Comparison of ENCODE assay signal across 18 cellular contexts in the genomic region with DNA sequence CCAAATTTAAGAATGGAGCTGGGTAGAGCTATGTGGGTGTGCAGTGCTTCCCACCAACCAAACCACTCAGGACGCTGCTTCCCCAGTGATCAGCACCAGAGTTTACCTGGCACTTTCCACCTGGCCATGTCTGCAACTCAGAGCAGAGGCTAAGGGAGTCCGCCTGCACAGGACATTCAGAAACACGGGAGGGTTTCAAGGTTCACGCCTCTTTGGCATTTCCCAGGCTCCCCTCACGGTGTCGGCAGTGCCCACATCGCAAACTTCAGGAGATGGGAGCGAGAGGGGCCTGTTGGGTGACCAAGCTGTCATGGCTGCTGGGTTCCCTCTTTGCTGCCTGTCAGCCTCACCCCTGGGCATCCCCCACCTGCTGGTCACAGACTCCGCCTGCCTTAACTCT.
DNase-seq lines count a peak whose midpoint lies in the region; ATAC-seq and TF ChIP-seq lines count a peak whose summit lies in the region.
"Had no signal": no experiment of that assay in that cellular context is flagged by ENCODE, and none has a peak within 500 bp of the region (broad histone marks: within the 10 kb centered on the region; RNA-seq: fewer than 3 reads in every experiment).

No MANE protein-coding gene starts in this region.

- no peak overlapping the region for H3K4me3 ChIP-seq in mesenchymal stem cell (ENCODE audit: insufficient read depth in 1 of 2, low read depth in 1 of 2, low read length in 2 of 2)
- H3K4me3 ChIP-seq: A549; BLaER1 treated with 17β-estradiol and CSF1 and Interleukin-3, amounts not matched to agents 10 nM and 100 nM; GM12878 had no signal

- H3K79me1 ChIP-seq in H9 (ENCODE audit: insufficient read depth, low read depth, low read length, poor library complexity, severe bottlenecking) (no peaks in the 10 kb centered on the region), mesenchymal stem cell (replicated peaks; ENCODE audit: low read length, poor library complexity, severe bottlenecking) (no peaks in the 10 kb centered on the region)

- H3K4me1 Mint-ChIP-seq in H9 (peaks cover 0 to under 1% of the 10 kb centered on the region in 2 experiments; a peak in 1 of 4 replicates), osteocyte (ENCODE audit: unreplicated experiment) (no peaks in the 10 kb centered on the region), T-cell (no peaks in the 10 kb centered on the region)
- H3K4me1 Mint-ChIP-seq: B cell had no signal

- DNase-seq in H9 (no peak), mesenchymal stem cell (no peak), osteocyte (ENCODE audit: extremely low spot score, unreplicated experiment) (peak; percentile 77), T-cell (no peak), GM10266 (ENCODE audit: extremely low spot score) (no peak)
- DNase-seq: AML-193; Caco-2; Calu3; CD4-positive, alpha-beta T cell; CD8-positive, alpha-beta T cell; DMS79 treated with DMSO at 0.1 percent for 48 hours; GF-D8 had no signal

- no peaks in the 10 kb centered on the region for H3K23me2 ChIP-seq in H9 (ENCODE audit: insufficient read length, low read depth, low read length, poor library complexity, severe bottlenecking)

- no CpG with 5 or more reads among the region's 9 CpGs for WGBS in H9 (ENCODE audit: extremely low coverage, insufficient read length, low lambda C conversion rate)
- WGBS in mesenchymal stem cell = 93% methylated on average over 8 of the region's 9 CpGs

- H3K27me3 ChIP-seq in H9 (ENCODE audit: insufficient read depth, low read length) = no peaks in the 10 kb centered on the region
- no peaks in the 10 kb centered on the region for H3K27me3 ChIP-seq in mesenchymal stem cell (ENCODE audit: control insufficient read depth in 1 of 2, insufficient read depth in 1 of 2, low read length in 2 of 2)
- H3K27me3 ChIP-seq: BLaER1 treated with 17β-estradiol and CSF1 and Interleukin-3, amounts not matched to agents 10 nM and 100 nM had no signal

- H3K56ac ChIP-seq in H9 (ENCODE audit: insufficient read length, low read depth, low read length) = no peak overlapping the region

- H4K8ac ChIP-seq in H9 (replicated peaks; ENCODE audit: insufficient read length, low read depth, low read length) (no peak overlapping the region), mesenchymal stem cell (ENCODE audit: low read length) (no peak overlapping the region)

- H3K9me3 Mint-ChIP-seq in H9 (peaks cover 14 to 24% of the 10 kb centered on the region in 2 experiments; a peak in 4 of 5 replicates), osteocyte (ENCODE audit: unreplicated experiment) (peaks cover 22% of the 10 kb centered on the region), T-cell (peaks cover 5 to 9% (median 7%) of the 10 kb centered on the region in 3 donors)

- no peaks in the 10 kb centered on the region for H3K9me3 ChIP-seq in H9 (ENCODE audit: control insufficient read depth, low read depth, low read length)
- peaks cover 19% of the 10 kb centered on the region for H3K9me3 ChIP-seq in mesenchymal stem cell (ENCODE audit: control insufficient read depth, low read length)
- H3K9me3 ChIP-seq: Caco-2 had no signal

- H3K4me2 ChIP-seq in H9 (ENCODE audit: insufficient read depth, insufficient read length, low read length) (no peak overlapping the region), mesenchymal stem cell (ENCODE audit: low read length, poor library complexity, severe bottlenecking) (no peak overlapping the region)
- H3K4me2 ChIP-seq: A549 had no signal

- H3K9ac ChIP-seq in H9 (ENCODE audit: extremely low read depth, insufficient read length, low read length) = no peak overlapping the region
- no peak overlapping the region for H3K9ac ChIP-seq in mesenchymal stem cell (ENCODE audit: low read length)
- H3K9ac ChIP-seq: BLaER1 treated with 17β-estradiol and CSF1 and Interleukin-3, amounts not matched to agents 10 nM and 100 nM had no signal

- CTCF ChIA-PET in T-cell (lab: Charles Lee) = no interaction called here

- H3K36me3 Mint-ChIP-seq in H9 (ENCODE audit: insufficient read depth in 1 of 3, low read depth in 3 of 3) = no peaks in the 10 kb centered on the region; a peak in 2 of 7 replicates
- H3K36me3 Mint-ChIP-seq in osteocyte (ENCODE audit: unreplicated experiment) = no peaks in the 10 kb centered on the region
- no peaks in the 10 kb centered on the region for H3K36me3 Mint-ChIP-seq in T-cell
- H3K36me3 Mint-ChIP-seq: CD8-positive, alpha-beta T cell had no signal

- no peak overlapping the region for H3K4ac ChIP-seq in H9 (ENCODE audit: low read depth, low read length)
- no peak overlapping the region for H3K4ac ChIP-seq in mesenchymal stem cell (ENCODE audit: low read depth in 1 of 2, low read length in 2 of 2)

- H3K4me3 Mint-ChIP-seq in H9 (no peak overlapping the region), osteocyte (ENCODE audit: unreplicated experiment) (no peak overlapping the region), T-cell (no peak overlapping the region)
- H3K4me3 Mint-ChIP-seq: B cell; CD4-positive, alpha-beta T cell; CD8-positive, alpha-beta T cell had no signal

- no peaks in the 10 kb centered on the region for H4K20me1 ChIP-seq in H9 (ENCODE audit: control insufficient read depth, insufficient read depth, insufficient read length)
- H4K20me1 ChIP-seq: BLaER1 treated with 17β-estradiol and CSF1 and Interleukin-3, amounts not matched to agents 10 nM and 100 nM had no signal

- no peaks in the 10 kb centered on the region for H3K4me1 ChIP-seq in H9 (ENCODE audit: insufficient read depth, low read length)
- peaks cover 7% of the 10 kb centered on the region for H3K4me1 ChIP-seq in mesenchymal stem cell (ENCODE audit: control insufficient read depth, insufficient read depth, low read depth, low read length)
- H3K4me1 ChIP-seq: A549, Caco-2 had no signal

- H2BK5ac ChIP-seq in H9 (ENCODE audit: insufficient read length, low read length) = no peak overlapping the region
- no peak overlapping the region for H2BK5ac ChIP-seq in mesenchymal stem cell (ENCODE audit: low read depth, low read length, poor library complexity, severe bottlenecking)

- H3K79me2 ChIP-seq in H9 (ENCODE audit: insufficient read depth, low read length) = no peaks in the 10 kb centered on the region

- H2BK15ac ChIP-seq in H9 (ENCODE audit: low read depth, low read length) (no peak overlapping the region), mesenchymal stem cell (ENCODE audit: low read depth, poor library complexity, severe bottlenecking) (no peak overlapping the region)

- no peak overlapping the region for H3K27ac Mint-ChIP-seq in H9
- no peak overlapping the region for H3K27ac Mint-ChIP-seq in osteocyte (ENCODE audit: unreplicated experiment)
- no peak overlapping the region for H3K27ac Mint-ChIP-seq in T-cell
- H3K27ac Mint-ChIP-seq: B cell; CD4-positive, alpha-beta T cell; CD8-positive, alpha-beta T cell had no signal

- no peak overlapping the region for H2BK120ac ChIP-seq in H9 (ENCODE audit: low read depth, low read length, poor library complexity, severe bottlenecking)
- H2BK120ac ChIP-seq in mesenchymal stem cell (ENCODE audit: low read depth, low read length) = no peak overlapping the region

- H2BK12ac ChIP-seq in H9 (ENCODE audit: insufficient read length, low read depth, low read length) = no peak overlapping the region
- peak overlapping the region; percentile 67 to 95 for H2BK12ac ChIP-seq in mesenchymal stem cell (ENCODE audit: low read length in 2 of 2)

- H3K27me3 Mint-ChIP-seq in H9 (ENCODE audit: low read depth) (peaks cover 17% of the 10 kb centered on the region), osteocyte (ENCODE audit: unreplicated experiment) (peaks cover 22% of the 10 kb centered on the region), T-cell (peaks cover 18 to 31% of the 10 kb centered on the region in 2 donors)

- H2BK20ac ChIP-seq in H9 (ENCODE audit: low read depth, low read length, poor library complexity, severe bottlenecking) = no peak overlapping the region

- POLR2A ChIA-PET in T-cell (lab: Charles Lee) = no interaction called here

- no peaks in the 10 kb centered on the region for H3K36me3 ChIP-seq in mesenchymal stem cell (ENCODE audit: control insufficient read depth in 1 of 2, insufficient read depth in 2 of 2, low read depth in 1 of 2, low read length in 2 of 2)
- H3K36me3 ChIP-seq: BLaER1 treated with 17β-estradiol and CSF1 and Interleukin-3, amounts not matched to agents 10 nM and 100 nM had no signal

- H3K18ac ChIP-seq in H9 (ENCODE audit: insufficient read length, low read depth, low read length) (no peak overlapping the region), mesenchymal stem cell (ENCODE audit: low read depth in 1 of 2, low read length in 2 of 2) (peak overlapping the region; percentile 18 to 23)

- H3T11ph ChIP-seq in H9 (ENCODE audit: low read length) = no peak overlapping the region

- ATAC-seq in T-cell (replicated peaks in 1 of 4) = no peak
- ATAC-seq: A549; CD8-positive, alpha-beta T cell; GM12878 had no signal

- H3K23ac ChIP-seq in H9 (ENCODE audit: insufficient read length, low read depth, low read length) = no peak overlapping the region
- no peak overlapping the region for H3K23ac ChIP-seq in mesenchymal stem cell (ENCODE audit: low read length in 2 of 2)

- H3K27ac ChIP-seq in H9 (ENCODE audit: insufficient read length, low read depth, low read length) (no peak overlapping the region), mesenchymal stem cell (ENCODE audit: low read length, poor library complexity, severe bottlenecking) (no peak overlapping the region)
- H3K27ac ChIP-seq: 22Rv1; A549; BLaER1 treated with 17β-estradiol and CSF1 and Interleukin-3, amounts not matched to agents 10 nM and 100 nM; C4-2B had no signal

- TF ChIP-seq CTCF in H9 (conservative IDR thresholded peaks at IDR 0.05) (no peak), osteocyte (IDR thresholded peaks at IDR 0.05) (no peak), GM10266 (IDR thresholded peaks at IDR 0.05; ENCODE audit: control insufficient read depth, insufficient read depth, low read depth, missing control alignments) (no peak)

- H4K5ac ChIP-seq in H9 (ENCODE audit: insufficient read length, low read depth, low read length) = no peak overlapping the region

- H2AK5ac ChIP-seq in H9 (ENCODE audit: insufficient read length, low read length) (no peak overlapping the region), mesenchymal stem cell (ENCODE audit: low read length, severe bottlenecking) (no peak overlapping the region)

- H4K91ac ChIP-seq in H9 (ENCODE audit: insufficient read length, low read depth, low read length) = no peak overlapping the region
- peak overlapping the region; percentile 70 for H4K91ac ChIP-seq in mesenchymal stem cell (ENCODE audit: low read length)

- H3K14ac ChIP-seq in H9 (ENCODE audit: insufficient read depth, low read length) = 0 out of 2 replicates have a peak overlapping the region, but pooled peaks have one; percentile 2
- H3K14ac ChIP-seq in mesenchymal stem cell (ENCODE audit: low read length in 2 of 2) = no peak overlapping the region

- H2AFZ ChIP-seq in H9 (ENCODE audit: low read length) (no peak overlapping the region), mesenchymal stem cell (ENCODE audit: low read depth, low read length) (no peak overlapping the region)
